In genomic region chr1:12359734-12360133, GRCh38 we compare ENCODE assay signal across 25 cellular contexts.
DNase-seq lines count a peak whose midpoint lies in the region; ATAC-seq, FAIRE-seq and TF ChIP-seq lines count a peak whose summit lies in the region.
"Had no signal": no experiment of that assay in that cellular context is flagged by ENCODE, and none has a peak within 500 bp of the region (broad histone marks: within the 10 kb centered on the region; RNA-seq: fewer than 3 reads in every experiment).

No MANE protein-coding gene starts in this region.

- no peak overlapping the region for H3K4me2 ChIP-seq in mammary epithelial cell (ENCODE audit: insufficient read depth, low read depth, low read length)
- no peak overlapping the region for H3K4me2 ChIP-seq in astrocyte (ENCODE audit: low read length)
- H3K4me2 ChIP-seq: BLaER1 had no signal

- ATAC-seq in mucosa of descending colon (no peak), HG03139 (IDR thresholded peaks at IDR 0.05; ENCODE audit: unreplicated experiment) (no peak), gastroesophageal sphincter (no peak)
- ATAC-seq: activated CD4-positive, alpha-beta T cell treated with anti-CD3 and anti-CD28 coated beads for 36 hours; activated CD8-positive, alpha-beta memory T cell treated with anti-CD3 and anti-CD28 coated beads, Interleukin-2, amount 10 ng/mL, durations not matched to agents 7 days and 5 days; GM12878 had no signal

- dilution Hi-C loops in mammary epithelial cell (cut with HindIII; ENCODE audit: low sequenced_read_pairs): no loop called here

- H3K27me3 ChIP-seq in mammary epithelial cell (ENCODE audit: insufficient read depth, low read length): no peaks in the 10 kb centered on the region
- H3K27me3 ChIP-seq in astrocyte (ENCODE audit: insufficient read depth, low read length): no peaks in the 10 kb centered on the region
- no peaks in the 10 kb centered on the region for H3K27me3 ChIP-seq in gastroesophageal sphincter
- H3K27me3 ChIP-seq: BLaER1, brain microvascular endothelial cell, SJCRH30 had no signal

- H3K27ac ChIP-seq in mammary epithelial cell (ENCODE audit: insufficient read depth, low read depth, low read length): no peak overlapping the region
- H3K27ac ChIP-seq in astrocyte (ENCODE audit: low read depth, low read length): no peak overlapping the region
- H3K27ac ChIP-seq in gastroesophageal sphincter: peak overlapping the region in 2 of 4 donors; percentile 9 to 46
- H3K27ac ChIP-seq: BLaER1, brain microvascular endothelial cell, SJCRH30 had no signal

- CTCF ChIA-PET in mammary epithelial cell (lab: Charles Lee; ENCODE audit: low non-redundant PET): no interaction called here
- CTCF ChIA-PET in MCF 10A (lab: Yijun Ruan, JAX): interaction anchor here (0.6 kb wide), 1 partner anchor 79 kb away, joined by 3 read pairs; no protein-coding TSS in a partner anchor

- TF ChIP-seq CTCF in mammary epithelial cell (conservative IDR thresholded peaks at IDR 0.05 in 1 of 2, IDR thresholded peaks at IDR 0.05 in 1 of 2; ENCODE audit: extremely low read depth in 1 of 2, insufficient read depth in 1 of 2, low read depth in 1 of 2, low read length in 2 of 2) (no peak), MCF 10A (IDR thresholded peaks at IDR 0.05; ENCODE audit: unreplicated experiment) (no peak), astrocyte (IDR thresholded peaks at IDR 0.05; ENCODE audit: insufficient read depth, low read depth, low read length) (no peak), mesothelial cell of epicardium (IDR thresholded peaks at IDR 0.05; ENCODE audit: unreplicated experiment) (no peak), mucosa of descending colon (IDR thresholded peaks at IDR 0.05) (no peak), gastroesophageal sphincter (IDR thresholded peaks at IDR 0.05) (no peak)

- H3K9me3 ChIP-seq in mammary epithelial cell (replicated peaks; ENCODE audit: insufficient read depth, low read length) (no peaks in the 10 kb centered on the region), astrocyte (ENCODE audit: insufficient read depth, low read depth, low read length) (no peaks in the 10 kb centered on the region), mucosa of descending colon (no peaks in the 10 kb centered on the region), gastroesophageal sphincter (no peaks in the 10 kb centered on the region)
- H3K9me3 ChIP-seq: BLaER1 had no signal

- H3K79me2 ChIP-seq in mammary epithelial cell (ENCODE audit: insufficient read depth, low read length): no peaks in the 10 kb centered on the region
- H3K79me2 ChIP-seq in astrocyte (ENCODE audit: insufficient read depth, low read length): no peaks in the 10 kb centered on the region

- H4K20me1 ChIP-seq in mammary epithelial cell (ENCODE audit: insufficient read depth, low read length) (no peaks in the 10 kb centered on the region), astrocyte (ENCODE audit: insufficient read depth, low read length) (no peaks in the 10 kb centered on the region)
- H4K20me1 ChIP-seq: BLaER1 had no signal

- H3K4me3 ChIP-seq in mammary epithelial cell (replicated peaks in 1 of 3; ENCODE audit: insufficient read depth in 1 of 3, low read depth in 2 of 3, low read length in 3 of 3) (no peak overlapping the region), astrocyte (ENCODE audit: insufficient read depth, low read depth, low read length) (no peak overlapping the region), mucosa of descending colon (no peak overlapping the region), gastroesophageal sphincter (no peak overlapping the region)
- H3K4me3 ChIP-seq: BLaER1, coronary artery, GM12878, lung, SJCRH30 had no signal

- H3K27ac Mint-ChIP-seq in MCF 10A (ENCODE audit: low read depth, unreplicated experiment): no peak overlapping the region
- no peak overlapping the region for H3K27ac Mint-ChIP-seq in astrocyte (ENCODE audit: unreplicated experiment)
- H3K27ac Mint-ChIP-seq in mesothelial cell of epicardium: peak overlapping the region; percentile 88
- H3K27ac Mint-ChIP-seq in activated T-cell treated with anti-CD3 and anti-CD28 coated beads, Interleukin-2, amount 50 U/mL, for 24 hours: no peak overlapping the region
- H3K27ac Mint-ChIP-seq: activated CD4-positive, alpha-beta T cell treated with anti-CD3 and anti-CD28 coated beads for 36 hours; activated CD8-positive, alpha-beta memory T cell treated with anti-CD3 and anti-CD28 coated beads, Interleukin-2, amount 10 ng/mL, durations not matched to agents 7 days and 5 days; activated T-helper 1 cell treated with anti-CD3 and anti-CD28 coated beads, Interleukin-12 subunit alpha, Interleukin-12 subunit beta, Interleukin-2, Interleukin-4 antibody, amounts not matched to agents 30 ng/mL and 10 ng/mL and 1 ng/mL, durations not matched to agents 14 hours and 24 hours and 36 hours had no signal

- TF ChIP-seq EP300 in gastroesophageal sphincter (IDR thresholded peaks at IDR 0.05): no peak

- no peak overlapping the region for H2AFZ ChIP-seq in mammary epithelial cell (ENCODE audit: low read depth, low read length)
- H2AFZ ChIP-seq in astrocyte (ENCODE audit: low read depth, low read length): no peak overlapping the region

- intact Hi-C loops in mammary epithelial cell (cut with micrococcal nuclease): loop anchor here (5.0 kb wide), 1 partner anchor 258 kb away; the partner anchor contains the start of gene DHRS3
- intact Hi-C loops in MCF 10A (cut with micrococcal nuclease): no loop called here
- intact Hi-C loops in mucosa of descending colon (cut with DNase I, micrococcal nuclease): no loop called here

- H3K27me3 Mint-ChIP-seq in MCF 10A (ENCODE audit: insufficient read depth, unreplicated experiment): no peaks in the 10 kb centered on the region
- no peaks in the 10 kb centered on the region for H3K27me3 Mint-ChIP-seq in astrocyte (ENCODE audit: low read depth, unreplicated experiment)
- no peaks in the 10 kb centered on the region for H3K27me3 Mint-ChIP-seq in mesothelial cell of epicardium (ENCODE audit: low read depth)
- no peaks in the 10 kb centered on the region for H3K27me3 Mint-ChIP-seq in activated T-cell treated with anti-CD3 and anti-CD28 coated beads, Interleukin-2, amount 50 U/mL, for 24 hours
- H3K27me3 Mint-ChIP-seq: activated CD4-positive, alpha-beta T cell treated with anti-CD3 and anti-CD28 coated beads for 36 hours; activated CD8-positive, alpha-beta memory T cell treated with anti-CD3 and anti-CD28 coated beads, Interleukin-2, amount 10 ng/mL, durations not matched to agents 7 days and 5 days had no signal

- H3K4me1 ChIP-seq in mammary epithelial cell (ENCODE audit: insufficient read depth, low read length) (no peaks in the 10 kb centered on the region), astrocyte (ENCODE audit: insufficient read depth, low read length) (peaks cover 7% of the 10 kb centered on the region), mucosa of descending colon (ENCODE audit: low read depth) (no peaks in the 10 kb centered on the region), gastroesophageal sphincter (peaks cover 5 to 43% (median 7%) of the 10 kb centered on the region in 3 donors)
- H3K4me1 ChIP-seq: BLaER1 had no signal

- 27% methylated on average over 2 of the region's 2 CpGs for WGBS in mammary epithelial cell (ENCODE audit: low coverage, missing lambda C conversion rate)
- 42 to 59% methylated on average over 2 of the region's 2 CpGs for WGBS in gastroesophageal sphincter (ENCODE audit: low coverage in 1 of 2), 2 donors

- H3K4me3 Mint-ChIP-seq in MCF 10A (ENCODE audit: unreplicated experiment) (no peak overlapping the region), astrocyte (ENCODE audit: unreplicated experiment) (no peak overlapping the region), mesothelial cell of epicardium (no peak overlapping the region)
- no peak overlapping the region for H3K4me3 Mint-ChIP-seq in activated T-cell treated with anti-CD3 and anti-CD28 coated beads, Interleukin-2, amount 50 U/mL, for 24 hours
- H3K4me3 Mint-ChIP-seq: activated CD4-positive, alpha-beta T cell treated with anti-CD3 and anti-CD28 coated beads for 36 hours; activated CD8-positive, alpha-beta memory T cell treated with anti-CD3 and anti-CD28 coated beads, Interleukin-2, amount 10 ng/mL, durations not matched to agents 7 days and 5 days; activated T-helper 1 cell treated with anti-CD3 and anti-CD28 coated beads, Interleukin-12 subunit alpha, Interleukin-12 subunit beta, Interleukin-2, Interleukin-4 antibody, amounts not matched to agents 30 ng/mL and 10 ng/mL and 1 ng/mL, durations not matched to agents 14 hours and 24 hours and 36 hours had no signal

- POLR2A ChIA-PET in MCF 10A (lab: Yijun Ruan, JAX): no interaction called here

- no peaks in the 10 kb centered on the region for H3K9me3 Mint-ChIP-seq in MCF 10A (ENCODE audit: unreplicated experiment)
- no peaks in the 10 kb centered on the region for H3K9me3 Mint-ChIP-seq in astrocyte (ENCODE audit: unreplicated experiment)
- peaks cover 2% of the 10 kb centered on the region for H3K9me3 Mint-ChIP-seq in mesothelial cell of epicardium
- no peaks in the 10 kb centered on the region for H3K9me3 Mint-ChIP-seq in activated T-cell treated with anti-CD3 and anti-CD28 coated beads, Interleukin-2, amount 50 U/mL, for 24 hours
- H3K9me3 Mint-ChIP-seq: activated T-helper 1 cell treated with anti-CD3 and anti-CD28 coated beads, Interleukin-12 subunit alpha, Interleukin-12 subunit beta, Interleukin-2, Interleukin-4 antibody, amounts not matched to agents 30 ng/mL and 10 ng/mL and 1 ng/mL, durations not matched to agents 14 hours and 24 hours and 36 hours had no signal

- FAIRE-seq in astrocyte (lab: Jason Lieb, UNC): no peak
- FAIRE-seq: GM12878, kidney had no signal

- peaks cover 64% of the 10 kb centered on the region for H3K36me3 Mint-ChIP-seq in MCF 10A (ENCODE audit: insufficient read depth, unreplicated experiment)
- peaks cover 26% of the 10 kb centered on the region for H3K36me3 Mint-ChIP-seq in astrocyte (ENCODE audit: low read depth, unreplicated experiment)
- H3K36me3 Mint-ChIP-seq in mesothelial cell of epicardium: peaks cover 30% of the 10 kb centered on the region
- peaks cover 78% of the 10 kb centered on the region for H3K36me3 Mint-ChIP-seq in activated T-cell treated with anti-CD3 and anti-CD28 coated beads, Interleukin-2, amount 50 U/mL, for 24 hours (ENCODE audit: low read depth)

- in situ Hi-C loops in mammary epithelial cell (cut with MboI; ENCODE audit: low sequenced_read_pairs in 2 of 2): no loop called here

- H3K36me3 ChIP-seq in mammary epithelial cell (ENCODE audit: insufficient read depth, low read length) (peaks cover 35% of the 10 kb centered on the region), astrocyte (ENCODE audit: insufficient read depth, low read length) (peaks cover 16% of the 10 kb centered on the region), mucosa of descending colon (ENCODE audit: low read depth) (no peaks in the 10 kb centered on the region), gastroesophageal sphincter (peaks cover 0 to 64% of the 10 kb centered on the region in 2 donors)

- DNase-seq in mammary epithelial cell (peak; percentile 9), MCF 10A (ENCODE audit: unreplicated experiment) (no peak), astrocyte (ENCODE audit: low read depth) (peak; percentile 39), mesothelial cell of epicardium (ENCODE audit: low spot score in 2 of 2, unreplicated experiment in 2 of 2) (no peak), mucosa of descending colon (no peak)
- no peak for DNase-seq in activated T-cell treated with anti-CD3 and anti-CD28 coated beads, Interleukin-2, amount 50 U/mL, for 24 hours
- DNase-seq: ACHN; activated CD4-positive, alpha-beta T cell treated with anti-CD3 and anti-CD28 coated beads for 36 hours; activated CD8-positive, alpha-beta memory T cell treated with anti-CD3 and anti-CD28 coated beads, Interleukin-2, amount 10 ng/mL, durations not matched to agents 7 days and 5 days; brain microvascular endothelial cell; Calu3; DND-41; GOT3; IMR-90; kidney; NCI-H510A; SJCRH30; stimulated activated CD8-positive, alpha-beta memory T cell treated with anti-CD3 and anti-CD28 coated beads, Interleukin-4, amount 100 ng/mL, for 48 hours had no signal

- H3K9ac ChIP-seq in mammary epithelial cell (ENCODE audit: insufficient read depth, low read length): no peak overlapping the region
- no peak overlapping the region for H3K9ac ChIP-seq in astrocyte (ENCODE audit: low read length)
- H3K9ac ChIP-seq: BLaER1 had no signal

- H3K4me1 Mint-ChIP-seq in MCF 10A (ENCODE audit: insufficient read depth, unreplicated experiment) (no peaks in the 10 kb centered on the region), astrocyte (ENCODE audit: low read depth, unreplicated experiment) (no peaks in the 10 kb centered on the region), mesothelial cell of epicardium (peaks cover 53% of the 10 kb centered on the region)
- H3K4me1 Mint-ChIP-seq in activated T-cell treated with anti-CD3 and anti-CD28 coated beads, Interleukin-2, amount 50 U/mL, for 24 hours (ENCODE audit: low read depth): peaks cover 2% of the 10 kb centered on the region

- no peak for TF ChIP-seq POLR2A in gastroesophageal sphincter (IDR thresholded peaks at IDR 0.05)

- BruUV-seq in mammary epithelial cell (replicated peaks; lab: Mats Ljungman, UMichigan) (no TSS peak), MCF 10A (replicated peaks; lab: Mats Ljungman, UMichigan) (no TSS peak)

Comparison
In these comparisons a context has a peak if more than half of its experiments do, and no peak if none do; other contexts are left out.
1. DNase-seq: peak in mammary epithelial cell (single experiment) and astrocyte (single experiment); none in MCF 10A (single experiment), mesothelial cell of epicardium (0 of 2), mucosa of descending colon (0 of 3) and activated T-cell treated with anti-CD3 and anti-CD28 coated beads, Interleukin-2, amount 50 U/mL, for 24 hours (single experiment).